Comparison of ENCODE assay signal across 18 cellular contexts in genomic region chr17:6381526-6382135, GRCh38. TPM values are rescaled to one million over a fixed set of nuclear protein-coding genes. Genes with fewer than 3 reads are reported as not detected.
"Had no signal": no experiment of that assay in that cellular context is flagged by ENCODE, and none has a peak within 500 bp of the region (broad histone marks: within the 10 kb centered on the region; RNA-seq: fewer than 3 reads in every experiment).

No MANE protein-coding gene starts in this region.

- H3K9ac ChIP-seq: parathyroid adenoma had no signal

- H3K36me3 ChIP-seq: esophagus squamous epithelium, sigmoid colon, stomach had no signal

- H3K27ac Mint-ChIP-seq: activated naive CD8-positive, alpha-beta T cell; naive thymus-derived CD8-positive, alpha-beta T cell; stimulated activated effector memory CD8-positive, alpha-beta T cell treated with anti-CD3 and anti-CD28 coated beads, Interleukin-12 subunit alpha, Interleukin-12 subunit beta, amount 100 ng/mL, for 72 hours; type B pancreatic cell had no signal

- ATAC-seq: naive thymus-derived CD8-positive, alpha-beta T cell; stimulated activated effector memory CD8-positive, alpha-beta T cell treated with anti-CD3 and anti-CD28 coated beads, Interleukin-12 subunit alpha, Interleukin-12 subunit beta, amount 100 ng/mL, for 72 hours had no signal

- H3K79me2 ChIP-seq: parathyroid adenoma had no signal

- H3K27ac ChIP-seq: esophagus squamous epithelium, parathyroid adenoma, sigmoid colon, stomach had no signal

- H2AFZ ChIP-seq: parathyroid adenoma had no signal

- H3K4me3 ChIP-seq: esophagus squamous epithelium, sigmoid colon, stomach had no signal

- H3K9me3 Mint-ChIP-seq: type B pancreatic cell had no signal

- H3K4me3 Mint-ChIP-seq: activated naive CD8-positive, alpha-beta T cell; stimulated activated effector memory CD8-positive, alpha-beta T cell treated with anti-CD3 and anti-CD28 coated beads, Interleukin-12 subunit alpha, Interleukin-12 subunit beta, amount 100 ng/mL, for 72 hours; type B pancreatic cell had no signal

- H3K4me1 Mint-ChIP-seq: naive thymus-derived CD8-positive, alpha-beta T cell; stimulated activated effector memory CD8-positive, alpha-beta T cell treated with anti-CD3 and anti-CD28 coated beads, Interleukin-12 subunit alpha, Interleukin-12 subunit beta, amount 100 ng/mL, for 72 hours had no signal

- DNase-seq: activated CD4-positive, alpha-beta T cell treated with anti-CD3 and anti-CD28 coated beads, Interleukin-2, amount 50 U/mL, for 4 hours; activated T-cell treated with anti-CD3 and anti-CD28 coated beads for 4 hours; effector CD8-positive, alpha-beta T cell; esophagus squamous epithelium; naive thymus-derived CD8-positive, alpha-beta T cell; sigmoid colon; stimulated activated CD4-positive, alpha-beta T cell treated with anti-CD3 and anti-CD28 coated beads, Interleukin-4, amount 100 ng/mL, for 24 hours; stomach had no signal

- H3K4me1 ChIP-seq: esophagus squamous epithelium, sigmoid colon, stomach had no signal

- H3K36me3 Mint-ChIP-seq: stimulated activated effector memory CD8-positive, alpha-beta T cell treated with anti-CD3 and anti-CD28 coated beads, Interleukin-12 subunit alpha, Interleukin-12 subunit beta, amount 100 ng/mL, for 72 hours; type B pancreatic cell had no signal

RNA-seq across cellular contexts. Expression of gene AIPL1, which starts 53.3 kb away (rescaled TPM):
- total RNA-seq: endothelial cell of umbilical vein; esophagus squamous epithelium; fibroblast of villous mesenchyme; liver; mesenteric fat pad; naive thymus-derived CD8-positive, alpha-beta T cell; sigmoid colon; stomach; T-helper 2 cell treated with Interferon-gamma antibody and Interleukin-4, amounts not matched to agents 100 ng/mL and 5 ng/mL, for 36 hours; temporal lobe had no signal
